Comparison of ENCODE assay signal across 8 cellular contexts in the genomic region with DNA sequence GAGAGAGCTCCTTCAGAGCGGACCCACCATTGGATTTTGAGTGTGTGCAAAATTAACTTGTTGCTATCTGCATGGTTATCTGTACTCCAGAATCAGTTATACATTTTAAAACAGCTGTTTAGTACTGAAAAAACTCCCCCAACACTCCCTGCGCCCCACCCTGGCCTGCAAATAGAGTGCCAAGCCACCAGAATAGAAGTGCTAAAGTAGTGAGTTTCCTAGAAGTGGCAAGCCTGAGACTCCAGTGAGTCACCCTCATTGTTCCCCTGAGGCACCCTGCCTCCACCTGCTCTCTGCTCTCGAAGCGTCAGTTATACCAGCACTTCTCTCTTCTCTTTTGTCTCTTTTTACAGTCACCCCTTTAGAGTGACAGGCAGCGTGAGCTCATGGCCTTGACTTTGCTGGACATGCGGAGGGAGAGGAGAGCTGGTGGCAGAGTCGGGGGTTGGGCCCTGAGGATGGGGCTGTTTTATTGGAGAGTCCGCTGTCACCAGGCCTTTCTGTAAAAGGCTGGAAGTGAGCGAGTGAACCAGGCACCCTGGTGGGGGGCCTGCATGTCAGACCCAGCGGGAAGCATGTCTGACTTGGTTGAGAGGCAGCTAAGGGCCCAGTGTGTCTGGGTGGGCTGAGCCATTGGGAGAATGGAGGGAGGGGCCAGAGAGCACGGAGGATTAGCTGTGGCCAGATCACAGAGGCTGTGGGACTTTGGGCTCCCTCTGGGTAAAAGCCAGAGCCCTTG. TPM values are rescaled to one million over a fixed set of nuclear protein-coding genes. Genes with fewer than 3 reads are reported as not detected.
DNase-seq lines count a peak whose midpoint lies in the region; ATAC-seq and TF ChIP-seq lines count a peak whose summit lies in the region.

No MANE protein-coding gene starts in this region.

- 66 to 70% methylated on average over 11 of the region's 11 CpGs for WGBS in body of pancreas, 2 donors

- H3K9me3 Mint-ChIP-seq in IgD-negative memory B cell (no peaks in the 10 kb centered on the region), type B pancreatic cell (no peaks in the 10 kb centered on the region)

- H3K27me3 Mint-ChIP-seq in IgD-negative memory B cell (peaks cover 9% of the 10 kb centered on the region), type B pancreatic cell (no peaks in the 10 kb centered on the region)

- H3K4me3 Mint-ChIP-seq in IgD-negative memory B cell (peak overlapping the region; percentile 4 to 60 (median 37)), type B pancreatic cell (no peak overlapping the region)

- peaks cover 2% of the 10 kb centered on the region for H3K36me3 Mint-ChIP-seq in IgD-negative memory B cell
- H3K36me3 Mint-ChIP-seq in type B pancreatic cell, result no peaks in the 10 kb centered on the region

- H3K4me1 Mint-ChIP-seq in IgD-negative memory B cell, result peaks cover 43 to 61% (median 47%) of the 10 kb centered on the region in 3 donors
- peaks cover 67% of the 10 kb centered on the region for H3K4me1 Mint-ChIP-seq in type B pancreatic cell (ENCODE audit: unreplicated experiment)

- TF ChIP-seq CTCF in body of pancreas (IDR thresholded peaks at IDR 0.05) (no peak), type B pancreatic cell (conservative IDR thresholded peaks at IDR 0.05) (no peak)

- H3K27ac Mint-ChIP-seq in IgD-negative memory B cell (peak overlapping the region in 1 of 3 donors; percentile 2), type B pancreatic cell (peak overlapping the region; percentile 40)

- H3K9ac ChIP-seq in mucosa of rectum (ENCODE audit: low read depth in 1 of 2, low read length in 2 of 2), result peak overlapping the region in 1 of 2 donors; percentile 16

- H3K36me3 ChIP-seq in body of pancreas (replicated peaks in 1 of 2; ENCODE audit: insufficient read depth in 1 of 2, low read depth in 2 of 2) (no peaks in the 10 kb centered on the region), mucosa of rectum (ENCODE audit: control insufficient read depth in 2 of 2, insufficient read depth in 2 of 2, low read length in 2 of 2) (no peaks in the 10 kb centered on the region)

- ATAC-seq in GM21576 (IDR thresholded peaks at IDR 0.05; ENCODE audit: unreplicated experiment) (peak; percentile 59), body of pancreas (peak; percentile 30)

- peaks cover 78% of the 10 kb centered on the region for H3K4me1 ChIP-seq in body of pancreas
- H3K4me1 ChIP-seq in mucosa of rectum (ENCODE audit: control insufficient read depth in 2 of 2, insufficient read depth in 2 of 2, low read length in 2 of 2), result peaks cover 43 to 57% of the 10 kb centered on the region in 2 donors

- H3K27me3 ChIP-seq in body of pancreas, result no peaks in the 10 kb centered on the region
- no peaks in the 10 kb centered on the region for H3K27me3 ChIP-seq in mucosa of rectum (ENCODE audit: control insufficient read depth in 2 of 2, insufficient read depth in 2 of 2, low read length in 2 of 2)

- H3K9me3 ChIP-seq in body of pancreas, result no peaks in the 10 kb centered on the region
- H3K9me3 ChIP-seq in mucosa of rectum (ENCODE audit: control insufficient read depth in 2 of 2, low read length in 2 of 2), result no peaks in the 10 kb centered on the region

- peak overlapping the region; percentile 60 to 77 (median 67) for H3K27ac ChIP-seq in body of pancreas
- H3K27ac ChIP-seq in mucosa of rectum (ENCODE audit: low read depth in 2 of 2, low read length in 2 of 2), result peak overlapping the region; percentile 28 to 45

- TF ChIP-seq POLR2A in body of pancreas (IDR thresholded peaks at IDR 0.05), result no peak

- H3K4me3 ChIP-seq in body of pancreas (no peak overlapping the region), mucosa of rectum (ENCODE audit: low read length in 2 of 2) (no peak overlapping the region)

- intact Hi-C loops in body of pancreas (cut with DNase I), result no loop called here

- DNase-seq in ELR (ENCODE audit: low read depth) (peak; percentile 78), T-helper 2 cell (peak in 3 of 5 experiments; percentile 19 to 71 (median 58)), body of pancreas (peak in 2 of 4 donors; percentile 44 to 56), type B pancreatic cell (ENCODE audit: extremely low spot score, unreplicated experiment) (no peak), NCI-H446 treated with DMSO at 0.1 percent for 48 hours (lab: John Stamatoyannopoulos, UW) (no peak)

RNA-seq across cellular contexts. Expression of gene IGF2R, which starts 10.4 kb away (rescaled TPM):
- polyA plus RNA-seq in IgD-negative memory B cell, result 4.7 TPM
- total RNA-seq in body of pancreas (10 to 100 TPM; 50.8 TPM), type B pancreatic cell (ENCODE audit: low replicate concordance) (79.8 and 95.5 TPM in 2 replicates)

Comparison
In these comparisons a context has a peak if more than half of its experiments do, and no peak if none do; other contexts are left out.
1. DNase-seq: peak in ELR (single experiment) and T-helper 2 cell (3 of 5); none in type B pancreatic cell (single experiment) and NCI-H446 treated with DMSO at 0.1 percent for 48 hours (single experiment).